11 cellular contexts compared by ENCODE assay signal in genomic region chr1:111988377-111988742, GRCh38. TPM values are rescaled to one million over a fixed set of nuclear protein-coding genes. Genes with fewer than 3 reads are reported as not detected.
DNase-seq lines count a peak whose midpoint lies in the region; ATAC-seq, FAIRE-seq and TF ChIP-seq lines count a peak whose summit lies in the region.
"Had no signal": no experiment of that assay in that cellular context is flagged by ENCODE, and none has a peak within 500 bp of the region (broad histone marks: within the 10 kb centered on the region; RNA-seq: fewer than 3 reads in every experiment).

No MANE protein-coding gene starts in this region.

- intact Hi-C loops in CD4-positive, alpha-beta memory T cell (cut with micrococcal nuclease) = no loop called here

- CTCF ChIA-PET in CD4-positive, alpha-beta memory T cell (lab: Charles Lee; ENCODE audit: partially characterized antibody) = no interaction called here

- H3K4me3 ChIP-seq in CD4-positive, alpha-beta memory T cell (ENCODE audit: low read length in 2 of 2) = no peak overlapping the region
- H3K4me3 ChIP-seq in GM23338 = peak overlapping the region; percentile 60
- H3K4me3 ChIP-seq in small intestine (ENCODE audit: low read depth in 1 of 2, low read length in 2 of 2) = no peak overlapping the region
- H3K4me3 ChIP-seq: mucosa of descending colon had no signal

- no peaks in the 10 kb centered on the region for H3K36me3 ChIP-seq in CD4-positive, alpha-beta memory T cell (ENCODE audit: insufficient read depth, low read length)
- no peaks in the 10 kb centered on the region for H3K36me3 ChIP-seq in GM23338 (ENCODE audit: insufficient read depth)
- H3K36me3 ChIP-seq in small intestine (ENCODE audit: control insufficient read depth in 2 of 2, insufficient read depth in 2 of 2, low read length in 2 of 2) = no peaks in the 10 kb centered on the region

- no peaks in the 10 kb centered on the region for H3K36me3 Mint-ChIP-seq in CD4-positive, alpha-beta memory T cell
- no peaks in the 10 kb centered on the region for H3K36me3 Mint-ChIP-seq in GM23338 (ENCODE audit: low read depth)
- H3K36me3 Mint-ChIP-seq in effector memory CD8-positive, alpha-beta T cell (ENCODE audit: insufficient read depth) = no peaks in the 10 kb centered on the region
- H3K36me3 Mint-ChIP-seq in nephron progenitor cell (ENCODE audit: low read depth) = no peaks in the 10 kb centered on the region

- TF ChIP-seq CTCF in GM23338 (conservative IDR thresholded peaks at IDR 0.05; ENCODE audit: low read depth in 2 of 2) = no peak
- TF ChIP-seq CTCF in nephron progenitor cell (IDR thresholded peaks at IDR 0.05) = no peak

- H3K27ac ChIP-seq in CD4-positive, alpha-beta memory T cell (ENCODE audit: low read depth, low read length) = no peak overlapping the region
- no peak overlapping the region for H3K27ac ChIP-seq in GM23338 (ENCODE audit: low read depth)
- H3K27ac ChIP-seq in small intestine (ENCODE audit: low read depth in 1 of 2, low read length in 1 of 2) = no peak overlapping the region

- H4K20me1 ChIP-seq in GM23338 (replicated peaks; ENCODE audit: insufficient read depth) = no peaks in the 10 kb centered on the region

- H3K27ac Mint-ChIP-seq in CD4-positive, alpha-beta memory T cell = no peak overlapping the region
- H3K27ac Mint-ChIP-seq in GM23338 = no peak overlapping the region
- no peak overlapping the region for H3K27ac Mint-ChIP-seq in effector memory CD8-positive, alpha-beta T cell
- H3K27ac Mint-ChIP-seq in nephron progenitor cell = no peak overlapping the region

- H3K9me2 ChIP-seq in GM23338 (ENCODE audit: insufficient read depth) = no peaks in the 10 kb centered on the region

- WGBS in small intestine, 3 donors = 13 to 22% (median 20%) methylated on average over 8 of the region's 8 CpGs

- H3K9me3 ChIP-seq in CD4-positive, alpha-beta memory T cell (ENCODE audit: control insufficient read depth in 1 of 2, low read length in 2 of 2) = no peaks in the 10 kb centered on the region
- no peaks in the 10 kb centered on the region for H3K9me3 ChIP-seq in small intestine (ENCODE audit: control insufficient read depth, low read depth)
- H3K9me3 ChIP-seq: mucosa of descending colon had no signal

- peak overlapping the region; percentile 81 for H3K4me2 ChIP-seq in GM23338

- H2AFZ ChIP-seq in GM23338 = peak overlapping the region; percentile 95; the same call in 1 of the 2 replicates

- peaks cover 11% of the 10 kb centered on the region for H3K4me1 ChIP-seq in CD4-positive, alpha-beta memory T cell (ENCODE audit: insufficient read depth, low read length)
- H3K4me1 ChIP-seq in GM23338 (ENCODE audit: insufficient read depth) (peaks cover 10% of the 10 kb centered on the region), small intestine (ENCODE audit: control insufficient read depth in 2 of 2, insufficient read depth in 1 of 2, low read depth in 1 of 2, low read length in 1 of 2) (no peaks in the 10 kb centered on the region)

- no peak for DNase-seq in CD4-positive, alpha-beta memory T cell
- no peak for DNase-seq in GM23338 (ENCODE audit: low spot score)
- DNase-seq in effector memory CD8-positive, alpha-beta T cell = no peak
- DNase-seq in nephron progenitor cell = no peak
- DNase-seq in HuH-7 (ENCODE audit: low spot score) = no peak
- DNase-seq in NCI-H1694 treated with DMSO at 0.1 percent for 48 hours (lab: John Stamatoyannopoulos, UW) = no peak
- DNase-seq in small intestine = no peak
- DNase-seq: mucosa of descending colon, NCI-H226, SW 1271 had no signal

- H3K79me2 ChIP-seq in GM23338 (replicated peaks; ENCODE audit: insufficient read depth) = no peaks in the 10 kb centered on the region

- H3K4me1 Mint-ChIP-seq in CD4-positive, alpha-beta memory T cell = peaks cover 3 to 32% (median 17%) of the 10 kb centered on the region in 4 donors
- H3K4me1 Mint-ChIP-seq in GM23338 (peaks cover 16% of the 10 kb centered on the region), nephron progenitor cell (peaks cover 24% of the 10 kb centered on the region)
- H3K4me1 Mint-ChIP-seq in effector memory CD8-positive, alpha-beta T cell (ENCODE audit: low read depth in 2 of 2) = peaks cover 10% of the 10 kb centered on the region in 2 donors

- peaks cover 7% of the 10 kb centered on the region for H3K27me3 ChIP-seq in CD4-positive, alpha-beta memory T cell (ENCODE audit: insufficient read depth, low read length)
- H3K27me3 ChIP-seq in GM23338 (ENCODE audit: insufficient read depth) (peaks cover 58% of the 10 kb centered on the region), small intestine (ENCODE audit: control insufficient read depth in 2 of 2, insufficient read depth in 2 of 2, low read length in 2 of 2) (peaks cover 11 to 12% of the 10 kb centered on the region in 2 donors)

- POLR2A ChIA-PET in CD4-positive, alpha-beta memory T cell (lab: Charles Lee; ENCODE audit: partially characterized antibody) = no interaction called here

- peak overlapping the region; percentile 52 to 80 (median 67) for H3K4me3 Mint-ChIP-seq in CD4-positive, alpha-beta memory T cell
- H3K4me3 Mint-ChIP-seq in GM23338 = peak overlapping the region; percentile 69
- peak overlapping the region; percentile 31 to 44 for H3K4me3 Mint-ChIP-seq in effector memory CD8-positive, alpha-beta T cell
- H3K4me3 Mint-ChIP-seq in nephron progenitor cell = peak overlapping the region; percentile 77

- no peaks in the 10 kb centered on the region for H3K9me3 Mint-ChIP-seq in CD4-positive, alpha-beta memory T cell
- H3K9me3 Mint-ChIP-seq in GM23338 = no peaks in the 10 kb centered on the region; the same call in 2 of the 3 replicates
- H3K9me3 Mint-ChIP-seq in effector memory CD8-positive, alpha-beta T cell = no peaks in the 10 kb centered on the region
- no peaks in the 10 kb centered on the region for H3K9me3 Mint-ChIP-seq in nephron progenitor cell

- no peaks in the 10 kb centered on the region for H3F3A ChIP-seq in GM23338 (replicated peaks; ENCODE audit: low read depth)

- H3K27me3 Mint-ChIP-seq in CD4-positive, alpha-beta memory T cell = peaks cover 53 to 65% of the 10 kb centered on the region in 2 donors
- H3K27me3 Mint-ChIP-seq in GM23338 (ENCODE audit: insufficient read depth, low read depth, poor library complexity) = peaks cover 52% of the 10 kb centered on the region
- peaks cover 67 to 85% of the 10 kb centered on the region in 2 donors for H3K27me3 Mint-ChIP-seq in effector memory CD8-positive, alpha-beta T cell
- peaks cover 87% of the 10 kb centered on the region for H3K27me3 Mint-ChIP-seq in nephron progenitor cell (ENCODE audit: low read depth, poor library complexity)

- no peak for ATAC-seq in GM23338
- ATAC-seq in effector memory CD8-positive, alpha-beta T cell (replicated peaks) = no peak
- ATAC-seq in GM19035 (IDR thresholded peaks at IDR 0.05; ENCODE audit: unreplicated experiment) = no peak
- ATAC-seq: mucosa of descending colon had no signal

- FAIRE-seq in small intestine (lab: Jason Lieb, UNC) = no peak

TF ChIP-seq in GM23338, 12 proteins besides CTCF, POLR2A, EP300 and RAD21 (continues in another document):
- TF ChIP-seq ZNF331 (CRISPR knock-in tag; IDR thresholded peaks at IDR 0.05; ENCODE audit: low read depth) (no peak), JUNB (IDR thresholded peaks at IDR 0.05; ENCODE audit: unreplicated experiment) (no peak), POLR2AphosphoS5 (IDR thresholded peaks at IDR 0.05; ENCODE audit: low read depth) (no peak), EZH2 (IDR thresholded peaks at IDR 0.05; ENCODE audit: low read depth, unreplicated experiment) (no peak), CREB1 (CRISPR knock-in tag; IDR thresholded peaks at IDR 0.05; ENCODE audit: low read depth) (no peak), ZNF114 (CRISPR knock-in tag; IDR thresholded peaks at IDR 0.05) (no peak), EZH2phosphoT487 (IDR thresholded peaks at IDR 0.05; ENCODE audit: unreplicated experiment) (no peak)
- TF ChIP-seq, protein P1, sequence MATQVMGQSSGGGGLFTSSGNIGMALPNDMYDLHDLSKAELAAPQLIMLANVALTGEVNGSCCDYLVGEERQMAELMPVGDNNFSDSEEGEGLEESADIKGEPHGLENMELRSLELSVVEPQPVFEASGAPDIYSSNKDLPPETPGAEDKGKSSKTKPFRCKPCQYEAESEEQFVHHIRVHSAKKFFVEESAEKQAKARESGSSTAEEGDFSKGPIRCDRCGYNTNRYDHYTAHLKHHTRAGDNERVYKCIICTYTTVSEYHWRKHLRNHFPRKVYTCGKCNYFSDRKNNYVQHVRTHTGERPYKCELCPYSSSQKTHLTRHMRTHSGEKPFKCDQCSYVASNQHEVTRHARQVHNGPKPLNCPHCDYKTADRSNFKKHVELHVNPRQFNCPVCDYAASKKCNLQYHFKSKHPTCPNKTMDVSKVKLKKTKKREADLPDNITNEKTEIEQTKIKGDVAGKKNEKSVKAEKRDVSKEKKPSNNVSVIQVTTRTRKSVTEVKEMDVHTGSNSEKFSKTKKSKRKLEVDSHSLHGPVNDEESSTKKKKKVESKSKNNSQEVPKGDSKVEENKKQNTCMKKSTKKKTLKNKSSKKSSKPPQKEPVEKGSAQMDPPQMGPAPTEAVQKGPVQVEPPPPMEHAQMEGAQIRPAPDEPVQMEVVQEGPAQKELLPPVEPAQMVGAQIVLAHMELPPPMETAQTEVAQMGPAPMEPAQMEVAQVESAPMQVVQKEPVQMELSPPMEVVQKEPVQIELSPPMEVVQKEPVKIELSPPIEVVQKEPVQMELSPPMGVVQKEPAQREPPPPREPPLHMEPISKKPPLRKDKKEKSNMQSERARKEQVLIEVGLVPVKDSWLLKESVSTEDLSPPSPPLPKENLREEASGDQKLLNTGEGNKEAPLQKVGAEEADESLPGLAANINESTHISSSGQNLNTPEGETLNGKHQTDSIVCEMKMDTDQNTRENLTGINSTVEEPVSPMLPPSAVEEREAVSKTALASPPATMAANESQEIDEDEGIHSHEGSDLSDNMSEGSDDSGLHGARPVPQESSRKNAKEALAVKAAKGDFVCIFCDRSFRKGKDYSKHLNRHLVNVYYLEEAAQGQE (IDR thresholded peaks at IDR 0.05; ENCODE audit: unreplicated experiment) = no peak
- TF ChIP-seq, protein P2, sequence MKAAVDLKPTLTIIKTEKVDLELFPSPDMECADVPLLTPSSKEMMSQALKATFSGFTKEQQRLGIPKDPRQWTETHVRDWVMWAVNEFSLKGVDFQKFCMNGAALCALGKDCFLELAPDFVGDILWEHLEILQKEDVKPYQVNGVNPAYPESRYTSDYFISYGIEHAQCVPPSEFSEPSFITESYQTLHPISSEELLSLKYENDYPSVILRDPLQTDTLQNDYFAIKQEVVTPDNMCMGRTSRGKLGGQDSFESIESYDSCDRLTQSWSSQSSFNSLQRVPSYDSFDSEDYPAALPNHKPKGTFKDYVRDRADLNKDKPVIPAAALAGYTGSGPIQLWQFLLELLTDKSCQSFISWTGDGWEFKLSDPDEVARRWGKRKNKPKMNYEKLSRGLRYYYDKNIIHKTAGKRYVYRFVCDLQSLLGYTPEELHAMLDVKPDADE (IDR thresholded peaks at IDR 0.05) = no peak

RNA-seq across cellular contexts. Expression of gene KCND3, which starts 1.1 kb away (rescaled TPM):
- not detected for total RNA-seq in CD4-positive, alpha-beta memory T cell
- under 1 TPM; 0.03 to 0.05 TPM for polyA plus RNA-seq in CD4-positive, alpha-beta memory T cell
- total RNA-seq in GM23338 (2014; rRNA removed; shearing (Covaris generic)) = 0.10 and 1.0 TPM in 2 replicates
- 0.03 and 0.18 TPM in 2 replicates for polyA plus RNA-seq in GM23338 (2016; fragmentation: Nextera tagmentation; extraction: Ambion mirVana)
- 1 to 10 TPM in 1 of 3 donors, under 1 TPM in 1, not detected in 1; 0.27 to 1.8 TPM for polyA plus RNA-seq in small intestine
